In genomic region chr20:4936851-4937412, GRCh38 we compare ENCODE assay signal across 1 cellular context.
TF ChIP-seq lines count a peak whose summit lies in the region.

No MANE protein-coding gene starts in this region.

TF ChIP-seq in GM23338, 12 proteins besides CTCF, POLR2A, EP300 and RAD21 (continued from another document):
- TF ChIP-seq ZNF462 (CRISPR knock-in tag; IDR thresholded peaks at IDR 0.05) (no peak), CREB1 (CRISPR knock-in tag; IDR thresholded peaks at IDR 0.05; ENCODE audit: low read depth) (no peak)
